ENCODE assay signal across 10 cellular contexts in genomic region chr16:78684040-78684611, GRCh38.
DNase-seq lines count a peak whose midpoint lies in the region; ATAC-seq and TF ChIP-seq lines count a peak whose summit lies in the region.
"Had no signal": no experiment of that assay in that cellular context is flagged by ENCODE, and none has a peak within 500 bp of the region (broad histone marks: within the 10 kb centered on the region; RNA-seq: fewer than 3 reads in every experiment).

No MANE protein-coding gene starts in this region.

- no peaks in the 10 kb centered on the region for H3K36me3 ChIP-seq in smooth muscle cell (ENCODE audit: low read depth)
- no peaks in the 10 kb centered on the region for H3K36me3 ChIP-seq in CD8-positive, alpha-beta T cell (ENCODE audit: insufficient read depth, low read length)

- H3K9ac ChIP-seq in smooth muscle cell (ENCODE audit: low read depth): peak overlapping the region; percentile 74

- H3K4me1 ChIP-seq in right cardiac atrium (ENCODE audit: control insufficient read depth, insufficient read depth, low read length) (no peaks in the 10 kb centered on the region), smooth muscle cell (ENCODE audit: low read depth) (peaks cover 9% of the 10 kb centered on the region)
- H3K4me1 ChIP-seq in CD8-positive, alpha-beta T cell (ENCODE audit: insufficient read depth, low read length): no peaks in the 10 kb centered on the region

- H4K20me1 ChIP-seq in smooth muscle cell (ENCODE audit: low read depth): no peaks in the 10 kb centered on the region

- H3K9me3 ChIP-seq in right cardiac atrium (ENCODE audit: control insufficient read depth, low read length): no peaks in the 10 kb centered on the region
- H3K9me3 ChIP-seq in smooth muscle cell (replicated peaks; ENCODE audit: low read depth): no peaks in the 10 kb centered on the region
- no peaks in the 10 kb centered on the region for H3K9me3 ChIP-seq in CD8-positive, alpha-beta T cell (ENCODE audit: low read length)

- intact Hi-C loops in right cardiac atrium (cut with DNase I): no loop called here
- intact Hi-C loops in CD8-positive, alpha-beta T cell (cut with DNase I, micrococcal nuclease): no loop called here

- no peak overlapping the region for H3K27ac Mint-ChIP-seq in natural killer cell treated with Interleukin-12 subunit alpha and Interleukin-12 subunit beta and Interleukin-15 and Interleukin-18, amount 100 ng/mL, for 72 hours
- no peak overlapping the region for H3K27ac Mint-ChIP-seq in CD8-positive, alpha-beta T cell
- H3K27ac Mint-ChIP-seq: T-helper 1 cell treated with Interleukin-12 subunit alpha and Interleukin-12 subunit beta and Interleukin-4 antibody, amounts not matched to agents 30 μg/mL and 1 μg/mL, for 36 hours had no signal

- H3K9me3 Mint-ChIP-seq in natural killer cell treated with Interleukin-12 subunit alpha and Interleukin-12 subunit beta and Interleukin-15 and Interleukin-18, amount 100 ng/mL, for 72 hours: no peaks in the 10 kb centered on the region
- H3K9me3 Mint-ChIP-seq in CD8-positive, alpha-beta T cell: no peaks in the 10 kb centered on the region
- H3K9me3 Mint-ChIP-seq: T-helper 1 cell treated with Interleukin-12 subunit alpha and Interleukin-12 subunit beta and Interleukin-4 antibody, amounts not matched to agents 30 μg/mL and 1 μg/mL, for 36 hours had no signal

- no peak overlapping the region for H3K4me3 Mint-ChIP-seq in natural killer cell treated with Interleukin-12 subunit alpha and Interleukin-12 subunit beta and Interleukin-15 and Interleukin-18, amount 100 ng/mL, for 72 hours
- no peak overlapping the region for H3K4me3 Mint-ChIP-seq in CD8-positive, alpha-beta T cell
- H3K4me3 Mint-ChIP-seq: T-helper 1 cell treated with Interleukin-12 subunit alpha and Interleukin-12 subunit beta and Interleukin-4 antibody, amounts not matched to agents 30 μg/mL and 1 μg/mL, for 36 hours had no signal

- H3K27ac ChIP-seq in right cardiac atrium (ENCODE audit: low read length): peak overlapping the region; percentile 83
- H3K27ac ChIP-seq in smooth muscle cell (ENCODE audit: low read depth): peak overlapping the region; percentile 93
- no peak overlapping the region for H3K27ac ChIP-seq in CD8-positive, alpha-beta T cell (ENCODE audit: low read depth, low read length)

- H2AFZ ChIP-seq in smooth muscle cell (ENCODE audit: low read depth): no peak overlapping the region

- POLR2A ChIA-PET in CD8-positive, alpha-beta T cell (lab: Charles Lee): interaction anchor here (0.7 kb wide), 1 partner anchor 18 kb away, joined by 3 read pairs; no protein-coding TSS in a partner anchor

- WGBS in right cardiac atrium: 57% methylated on average over 8 of the region's 8 CpGs
- 19% methylated on average over 8 of the region's 8 CpGs for WGBS in smooth muscle cell (ENCODE audit: low lambda C conversion rate)

- H3K36me3 Mint-ChIP-seq in natural killer cell treated with Interleukin-12 subunit alpha and Interleukin-12 subunit beta and Interleukin-15 and Interleukin-18, amount 100 ng/mL, for 72 hours: no peaks in the 10 kb centered on the region
- no peaks in the 10 kb centered on the region for H3K36me3 Mint-ChIP-seq in CD8-positive, alpha-beta T cell

- peak; percentile 83 to 91 for ATAC-seq in right cardiac atrium
- ATAC-seq in natural killer cell treated with Interleukin-12 subunit alpha and Interleukin-12 subunit beta and Interleukin-15 and Interleukin-18, amount 100 ng/mL, for 72 hours: no peak
- ATAC-seq in CD8-positive, alpha-beta T cell: no peak

- H3K4me3 ChIP-seq in astrocyte of the cerebellum (ENCODE audit: low read depth, low read length) (no peak overlapping the region), right cardiac atrium (ENCODE audit: low read length) (no peak overlapping the region), smooth muscle cell (no peak overlapping the region)
- H3K4me3 ChIP-seq in CD8-positive, alpha-beta T cell (ENCODE audit: low read depth, low read length): no peak overlapping the region

- H3K27me3 Mint-ChIP-seq in natural killer cell treated with Interleukin-12 subunit alpha and Interleukin-12 subunit beta and Interleukin-15 and Interleukin-18, amount 100 ng/mL, for 72 hours: no peaks in the 10 kb centered on the region
- no peaks in the 10 kb centered on the region for H3K27me3 Mint-ChIP-seq in CD8-positive, alpha-beta T cell (ENCODE audit: low read depth)

- peak; percentile 87 for DNase-seq in H4 (ENCODE audit: low spot score)
- peak; percentile 31 for DNase-seq in astrocyte of the cerebellum (ENCODE audit: low read depth)
- DNase-seq in right cardiac atrium: peak; percentile 83 to 86 (median 84)
- peak; percentile 24 for DNase-seq in smooth muscle cell (lab: John Stamatoyannopoulos, UW; ENCODE audit: unreplicated experiment)
- no peak for DNase-seq in natural killer cell treated with Interleukin-12 subunit alpha and Interleukin-12 subunit beta and Interleukin-15 and Interleukin-18, amount 100 ng/mL, for 72 hours (ENCODE audit: low spot score)
- DNase-seq in stimulated activated CD4-positive, alpha-beta T cell treated with anti-CD3 and anti-CD28 coated beads, Interleukin-12 subunit alpha, Interleukin-12 subunit beta, amount 100 ng/mL, for 4 hours: no peak
- no peak for DNase-seq in CD8-positive, alpha-beta T cell
- no peak for DNase-seq in CD1c-positive myeloid dendritic cell (ENCODE audit: extremely low spot score)
- DNase-seq: Calu3 had no signal

- no peaks in the 10 kb centered on the region for H3K79me2 ChIP-seq in smooth muscle cell (ENCODE audit: low read depth)

- no peaks in the 10 kb centered on the region for H3K4me1 Mint-ChIP-seq in natural killer cell treated with Interleukin-12 subunit alpha and Interleukin-12 subunit beta and Interleukin-15 and Interleukin-18, amount 100 ng/mL, for 72 hours (ENCODE audit: low read depth in 2 of 2)
- no peaks in the 10 kb centered on the region for H3K4me1 Mint-ChIP-seq in CD8-positive, alpha-beta T cell (ENCODE audit: low read depth)

- H3F3A ChIP-seq in smooth muscle cell (ENCODE audit: low read depth): peaks cover 26% of the 10 kb centered on the region

- CTCF ChIA-PET in CD8-positive, alpha-beta T cell (lab: Charles Lee): no interaction called here

- in situ Hi-C loops in astrocyte of the cerebellum (cut with HindIII; ENCODE audit: low sequenced_read_pairs): no loop called here

- peak overlapping the region; percentile 74 for H3K4me2 ChIP-seq in smooth muscle cell

- H3K27me3 ChIP-seq in right cardiac atrium (ENCODE audit: control insufficient read depth, insufficient read depth) (no peaks in the 10 kb centered on the region), smooth muscle cell (ENCODE audit: low read depth) (no peaks in the 10 kb centered on the region)
- H3K27me3 ChIP-seq in CD8-positive, alpha-beta T cell (ENCODE audit: insufficient read depth, low read length): no peaks in the 10 kb centered on the region

- no peak for TF ChIP-seq CTCF in astrocyte of the cerebellum (IDR thresholded peaks at IDR 0.05; ENCODE audit: low read depth, low read length, missing control alignments)
- TF ChIP-seq CTCF in smooth muscle cell (IDR thresholded peaks at IDR 0.05; ENCODE audit: borderline replicate concordance, insufficient read depth, poor library complexity, severe bottlenecking): no peak
- TF ChIP-seq CTCF in CD8-positive, alpha-beta T cell (IDR thresholded peaks at IDR 0.05): no peak

Comparison
In these comparisons a context has a peak if more than half of its experiments do, and no peak if none do; other contexts are left out.
1. DNase-seq: peak in H4 (single experiment), astrocyte of the cerebellum (single experiment), right cardiac atrium (3 of 3) and smooth muscle cell (single experiment); none in natural killer cell treated with Interleukin-12 subunit alpha and Interleukin-12 subunit beta and Interleukin-15 and Interleukin-18, amount 100 ng/mL, for 72 hours (single experiment), stimulated activated CD4-positive, alpha-beta T cell treated with anti-CD3 and anti-CD28 coated beads, Interleukin-12 subunit alpha, Interleukin-12 subunit beta, amount 100 ng/mL, for 4 hours (single experiment), CD8-positive, alpha-beta T cell (0 of 7) and CD1c-positive myeloid dendritic cell (single experiment).
2. ATAC-seq: peak in right cardiac atrium (2 of 2); none in natural killer cell treated with Interleukin-12 subunit alpha and Interleukin-12 subunit beta and Interleukin-15 and Interleukin-18, amount 100 ng/mL, for 72 hours (0 of 2) and CD8-positive, alpha-beta T cell (single experiment).